ENCODE assay signal across 22 cellular contexts in the genomic region with DNA sequence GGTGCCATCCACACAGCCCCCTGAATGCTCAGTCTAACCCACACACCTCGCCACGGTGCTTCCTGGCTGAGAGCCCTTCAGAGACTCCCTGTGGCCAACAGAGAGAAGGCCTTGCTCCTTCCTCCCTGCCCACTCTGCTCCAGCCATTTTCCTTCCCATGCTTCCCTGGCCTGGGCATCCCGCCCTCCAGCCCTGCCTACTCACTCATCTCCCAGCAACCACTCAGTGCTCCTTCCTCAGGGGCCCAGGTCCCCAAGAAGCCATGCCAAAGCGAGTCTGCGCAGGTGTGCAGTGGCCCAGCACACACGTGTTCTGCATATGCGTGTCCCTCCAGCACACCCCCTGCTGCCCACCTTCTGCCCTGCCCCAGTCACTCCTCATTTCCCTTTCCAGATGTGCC. TPM values are rescaled to one million over a fixed set of nuclear protein-coding genes. Genes with fewer than 3 reads are reported as not detected.
DNase-seq lines count a peak whose midpoint lies in the region; ATAC-seq and TF ChIP-seq lines count a peak whose summit lies in the region.
"Had no signal": no experiment of that assay in that cellular context is flagged by ENCODE, and none has a peak within 500 bp of the region (broad histone marks: within the 10 kb centered on the region; RNA-seq: fewer than 3 reads in every experiment).

No MANE protein-coding gene starts in this region.

- H3K4me1 Mint-ChIP-seq in neural progenitor cell, result peaks cover 15% of the 10 kb centered on the region

- H3K9me3 ChIP-seq in MM.1S (replicated peaks; ENCODE audit: insufficient read depth, low read length) (no peaks in the 10 kb centered on the region), neural progenitor cell (ENCODE audit: low read depth) (no peaks in the 10 kb centered on the region), adrenal gland (replicated peaks in 1 of 3) (no peaks in the 10 kb centered on the region)
- H3K9me3 ChIP-seq: right lobe of liver, thyroid gland had no signal

- H4K20me1 ChIP-seq in MM.1S (ENCODE audit: insufficient read depth, low read length), result no peaks in the 10 kb centered on the region
- H4K20me1 ChIP-seq in neural progenitor cell (ENCODE audit: low read depth), result peaks cover 12% of the 10 kb centered on the region

- H3K36me3 Mint-ChIP-seq in neural progenitor cell, result peaks cover 22% of the 10 kb centered on the region
- H3K36me3 Mint-ChIP-seq: CD8-positive, alpha-beta memory T cell had no signal

- peak overlapping the region; percentile 76 for H3K27ac Mint-ChIP-seq in neural progenitor cell
- H3K27ac Mint-ChIP-seq: dendritic cell treated with granulocyte-macrophage colony-stimulating factor and Interleukin-4, amounts not matched to agents 40 ng/mL and 50 ng/mL, for 4 days had no signal

- TF ChIP-seq CTCF in MM.1S (IDR thresholded peaks at IDR 0.05; ENCODE audit: low read length) (no peak), neural progenitor cell (IDR thresholded peaks at IDR 0.05) (no peak), adrenal gland (IDR thresholded peaks at IDR 0.05) (no peak)

- H2AFZ ChIP-seq in MM.1S (ENCODE audit: low read length), result no peak overlapping the region
- H2AFZ ChIP-seq in neural progenitor cell (replicated peaks), result no peak overlapping the region
- H2AFZ ChIP-seq: parathyroid adenoma had no signal

- no peaks in the 10 kb centered on the region for H3K9me2 ChIP-seq in MM.1S (replicated peaks; ENCODE audit: insufficient read depth, low read length)

- no peaks in the 10 kb centered on the region for H3K27me3 ChIP-seq in MM.1S (replicated peaks; ENCODE audit: insufficient read depth, low read length)
- H3K27me3 ChIP-seq in neural progenitor cell, result no peaks in the 10 kb centered on the region
- H3K27me3 ChIP-seq in adrenal gland, result no peaks in the 10 kb centered on the region
- H3K27me3 ChIP-seq: right lobe of liver, thyroid gland had no signal

- H3K4me3 Mint-ChIP-seq in neural progenitor cell, result no peak overlapping the region
- H3K4me3 Mint-ChIP-seq: CD8-positive, alpha-beta memory T cell; dendritic cell treated with granulocyte-macrophage colony-stimulating factor and Interleukin-4, amounts not matched to agents 40 ng/mL and 50 ng/mL, for 4 days; naive thymus-derived CD8-positive, alpha-beta T cell had no signal

- ATAC-seq in HG02623 (IDR thresholded peaks at IDR 0.05; ENCODE audit: unreplicated experiment), result no peak
- ATAC-seq: naive thymus-derived CD8-positive, alpha-beta T cell; right lobe of liver had no signal

- H3K9ac ChIP-seq in MM.1S (ENCODE audit: low read length), result no peak overlapping the region
- no peak overlapping the region for H3K9ac ChIP-seq in neural progenitor cell
- H3K9ac ChIP-seq: parathyroid adenoma had no signal

- DNase-seq in DMS79 (lab: John Stamatoyannopoulos, UW) (peak; percentile 73), MM.1S (no peak), neural progenitor cell (ENCODE audit: low spot score) (no peak), NCI-H1105 treated with DMSO at 0.1 percent for 48 hours (lab: John Stamatoyannopoulos, UW) (no peak), adrenal gland (no peak)
- DNase-seq in stimulated activated CD4-positive, alpha-beta T cell treated with anti-CD3 and anti-CD28 coated beads, Interleukin-15, amount 100 ng/mL, for 24 hours, result no peak
- DNase-seq: activated CD4-positive, alpha-beta T cell treated with anti-CD3 and anti-CD28 coated beads, Interleukin-2, amount 50 U/mL, for 4 hours; activated gamma-delta T cell; CD8-positive, alpha-beta memory T cell; DMS53; foreskin melanocyte; H7; naive thymus-derived CD8-positive, alpha-beta T cell; NCI-H524; right lobe of liver; Right ventricle myocardium superior; T-helper 2 cell; thyroid gland had no signal

- 91 to 95% (median 94%) methylated on average over 5 to 7 of the region's 7 CpGs for WGBS in adrenal gland, 4 donors

- TF ChIP-seq POLR2A in adrenal gland (IDR thresholded peaks at IDR 0.05), result no peak

- H3K9me3 Mint-ChIP-seq in neural progenitor cell, result no peaks in the 10 kb centered on the region
- H3K9me3 Mint-ChIP-seq: CD8-positive, alpha-beta memory T cell; dendritic cell treated with granulocyte-macrophage colony-stimulating factor and Interleukin-4, amounts not matched to agents 40 ng/mL and 50 ng/mL, for 4 days; naive thymus-derived CD8-positive, alpha-beta T cell had no signal

- H3K4me3 ChIP-seq in MM.1S (ENCODE audit: low read length), result no peak overlapping the region
- no peak overlapping the region for H3K4me3 ChIP-seq in neural progenitor cell
- H3K4me3 ChIP-seq in adrenal gland, result no peak overlapping the region
- H3K4me3 ChIP-seq: right lobe of liver, thyroid gland had no signal

- H3K27ac ChIP-seq in MM.1S (ENCODE audit: low read length), result peak overlapping the region; percentile 94; the same call in 1 of the 2 replicates
- H3K27ac ChIP-seq in cingulate gyrus (ENCODE audit: low read depth, low read length), result peak overlapping the region; percentile 93
- H3K27ac ChIP-seq in neural progenitor cell, result no peak overlapping the region
- H3K27ac ChIP-seq in adrenal gland, result peak overlapping the region in 1 of 5 donors; percentile 77
- H3K27ac ChIP-seq: parathyroid adenoma, right lobe of liver, thyroid gland had no signal

- no peak overlapping the region for H3K4me2 ChIP-seq in MM.1S (ENCODE audit: low read depth, low read length)
- H3K4me2 ChIP-seq in neural progenitor cell, result no peak overlapping the region

- H3F3A ChIP-seq in MM.1S (ENCODE audit: insufficient read depth, low read length) (peaks cover 24% of the 10 kb centered on the region), neural progenitor cell (ENCODE audit: low read depth) (no peaks in the 10 kb centered on the region)

- H3K36me3 ChIP-seq in MM.1S (replicated peaks; ENCODE audit: insufficient read depth, low read length) (no peaks in the 10 kb centered on the region; the same call in 1 of the 2 replicates), neural progenitor cell (no peaks in the 10 kb centered on the region), adrenal gland (replicated peaks in 1 of 2) (peaks cover 0 to 5% of the 10 kb centered on the region in 2 donors)
- H3K36me3 ChIP-seq: right lobe of liver, thyroid gland had no signal

- H3K27me3 Mint-ChIP-seq in neural progenitor cell (ENCODE audit: insufficient read depth, low read depth), result peaks cover 7% of the 10 kb centered on the region

- H3K4me1 ChIP-seq in MM.1S (ENCODE audit: low read length) (peaks cover 40% of the 10 kb centered on the region), neural progenitor cell (no peaks in the 10 kb centered on the region), adrenal gland (replicated peaks in 1 of 2) (peaks cover 0 to 25% of the 10 kb centered on the region in 2 donors)
- H3K4me1 ChIP-seq: parathyroid adenoma, right lobe of liver had no signal

- peaks cover 15% of the 10 kb centered on the region for H3K79me2 ChIP-seq in MM.1S (ENCODE audit: low read length)
- H3K79me2 ChIP-seq in neural progenitor cell (ENCODE audit: low read depth), result no peaks in the 10 kb centered on the region
- H3K79me2 ChIP-seq: parathyroid adenoma had no signal

- intact Hi-C loops in adrenal gland (cut with DNase I), result no loop called here

RNA-seq across cellular contexts. Expression of a gene that starts 56.4 kb away (rescaled TPM):
- total RNA-seq in neural progenitor cell (ENCODE audit: low replicate concordance), result 19.5 and 27.4 TPM in 2 replicates
- 10 to 100 TPM in 1 of 8 donors, 1 to 10 TPM in 7; 1.6 to 19.6 (median 5.6) TPM for total RNA-seq in adrenal gland
- 1 to 10 TPM; 2.6 to 6.9 (median 5.6) TPM for polyA plus RNA-seq in adrenal gland
